Comparison of ENCODE assay signal across 19 cellular contexts in genomic region chr17:64354396-64354795, GRCh38. TPM values are rescaled to one million over a fixed set of nuclear protein-coding genes. Genes with fewer than 3 reads are reported as not detected.
DNase-seq lines count a peak whose midpoint lies in the region; FAIRE-seq and TF ChIP-seq lines count a peak whose summit lies in the region.
"Had no signal": no experiment of that assay in that cellular context is flagged by ENCODE, and none has a peak within 500 bp of the region (broad histone marks: within the 10 kb centered on the region; RNA-seq: fewer than 3 reads in every experiment).

No MANE protein-coding gene starts in this region.

- peaks cover 0 to 2% (median 0%) of the 10 kb centered on the region in 7 donors for H3K9me3 Mint-ChIP-seq in CD14-positive monocyte
- H3K9me3 Mint-ChIP-seq in astrocyte (ENCODE audit: unreplicated experiment) = no peaks in the 10 kb centered on the region
- H3K9me3 Mint-ChIP-seq: central memory CD8-positive, alpha-beta T cell; endodermal cell had no signal

- H3K27ac Mint-ChIP-seq in CD14-positive monocyte = peak overlapping the region in 4 of 7 donors; percentile 28 to 73 (median 56)
- no peak overlapping the region for H3K27ac Mint-ChIP-seq in astrocyte (ENCODE audit: unreplicated experiment)
- H3K27ac Mint-ChIP-seq: endodermal cell had no signal

- FAIRE-seq in astrocyte (lab: Jason Lieb, UNC) = no peak
- FAIRE-seq: H1 had no signal

- H3K36me3 ChIP-seq in astrocyte (ENCODE audit: insufficient read depth, low read length) = no peaks in the 10 kb centered on the region
- H3K36me3 ChIP-seq: adrenal gland, tibial nerve had no signal

- H3K9me3 ChIP-seq in astrocyte (ENCODE audit: insufficient read depth, low read depth, low read length) = no peaks in the 10 kb centered on the region
- H3K9me3 ChIP-seq: adrenal gland, spleen, tibial nerve had no signal

- no peak overlapping the region for H3K4me3 ChIP-seq in astrocyte (ENCODE audit: insufficient read depth, low read depth, low read length)
- H3K4me3 ChIP-seq: adrenal gland, spleen, tibial nerve had no signal

- peaks cover 34% of the 10 kb centered on the region for H3K4me1 ChIP-seq in astrocyte (ENCODE audit: insufficient read depth, low read length)

- H3K9ac ChIP-seq in astrocyte (ENCODE audit: low read length) = no peak overlapping the region

- no peaks in the 10 kb centered on the region for H4K20me1 ChIP-seq in astrocyte (ENCODE audit: insufficient read depth, low read length)

- peaks cover 3% of the 10 kb centered on the region for H3K27me3 ChIP-seq in astrocyte (ENCODE audit: insufficient read depth, low read length)
- H3K27me3 ChIP-seq: adrenal gland, spleen, tibial nerve had no signal

- H3K27ac ChIP-seq in astrocyte (ENCODE audit: low read depth, low read length) = no peak overlapping the region

- H3K27me3 Mint-ChIP-seq in CD14-positive monocyte (ENCODE audit: low read depth in 3 of 3) = no peaks in the 10 kb centered on the region
- H3K27me3 Mint-ChIP-seq in astrocyte (ENCODE audit: low read depth, unreplicated experiment) = peaks cover 8% of the 10 kb centered on the region
- H3K27me3 Mint-ChIP-seq: B cell; central memory CD8-positive, alpha-beta T cell had no signal

- H3K4me3 Mint-ChIP-seq in CD14-positive monocyte (no peak overlapping the region), astrocyte (ENCODE audit: unreplicated experiment) (no peak overlapping the region)
- H3K4me3 Mint-ChIP-seq: B cell; central memory CD8-positive, alpha-beta T cell; endodermal cell had no signal

- intact Hi-C loops in CD14-positive monocyte (cut with micrococcal nuclease) = no loop called here

- in situ Hi-C loops in GM13976 (cut with MboI; ENCODE audit: low sequenced_read_pairs, unreplicated experiment) = no loop called here

- H3K4me1 Mint-ChIP-seq in CD14-positive monocyte = peaks cover 23% of the 10 kb centered on the region
- H3K4me1 Mint-ChIP-seq in astrocyte (ENCODE audit: low read depth, unreplicated experiment) = peaks cover 12% of the 10 kb centered on the region
- H3K4me1 Mint-ChIP-seq: B cell; central memory CD8-positive, alpha-beta T cell; endodermal cell had no signal

- no peak overlapping the region for H3K4me2 ChIP-seq in astrocyte (ENCODE audit: low read length)

- no peaks in the 10 kb centered on the region for H3K79me2 ChIP-seq in astrocyte (ENCODE audit: insufficient read depth, low read length)

- DNase-seq in CD14-positive monocyte (ENCODE audit: low spot score) (no peak), D341Med (ENCODE audit: low spot score) (peak; percentile 13), astrocyte (ENCODE audit: low read depth) (peak; percentile 58), mesenteric fat pad (ENCODE audit: low spot score) (peak; percentile 22), NCI-H187 treated with DMSO at 0.1 percent for 48 hours (lab: John Stamatoyannopoulos, UW) (no peak), GM13976 (ENCODE audit: low spot score) (no peak), NCI-H1930 (lab: John Stamatoyannopoulos, UW) (no peak)
- DNase-seq: activated CD4-positive, alpha-beta T cell treated with anti-CD3 and anti-CD28 coated beads, Interleukin-2, amount 50 U/mL, for 1 hour; activated T-cell treated with anti-CD3 and anti-CD28 coated beads, Interleukin-2, amount 50 U/mL, for 1 hour; adrenal gland; endodermal cell; NCI-H2081; NCI-H526; spleen had no signal

- H3K36me3 Mint-ChIP-seq in CD14-positive monocyte = peaks cover 90 to 97% of the 10 kb centered on the region in 2 donors
- H3K36me3 Mint-ChIP-seq in astrocyte (ENCODE audit: low read depth, unreplicated experiment) = no peaks in the 10 kb centered on the region

- no peak overlapping the region for H2AFZ ChIP-seq in astrocyte (ENCODE audit: low read depth, low read length)

- TF ChIP-seq CTCF in CD14-positive monocyte (IDR thresholded peaks at IDR 0.05) (no peak), astrocyte (IDR thresholded peaks at IDR 0.05; ENCODE audit: insufficient read depth, low read depth, low read length) (no peak), GM13976 (IDR thresholded peaks at IDR 0.05; ENCODE audit: borderline replicate concordance, control extremely low read depth, extremely low read depth, insufficient read depth, missing control alignments) (no peak)

RNA-seq across cellular contexts. Expression of gene PECAM1, which starts 36.3 kb away (rescaled TPM):
- polyA plus RNA-seq in CD14-positive monocyte = 100 to 1,000 TPM; 205 to 342 TPM
- total RNA-seq in astrocyte (0.02 and 0.05 TPM in 2 replicates), mesenteric fat pad (367 TPM)
- total RNA-seq: IMR-90 had no signal
- polyA plus RNA-seq: IMR-90 had no signal

Comparison
In these comparisons a context has a peak if more than half of its experiments do, and no peak if none do; other contexts are left out.
1. DNase-seq: peak in D341Med (single experiment), astrocyte (single experiment) and mesenteric fat pad (single experiment); none in CD14-positive monocyte (single experiment), NCI-H187 treated with DMSO at 0.1 percent for 48 hours (single experiment), GM13976 (single experiment) and NCI-H1930 (0 of 2).
2. RNA of gene PECAM1, which starts 36.3 kb away (total RNA-seq): 367 TPM in mesenteric fat pad (single experiment); 0.02 to 0.05 TPM in astrocyte; every median in the first group is over 100 times any median in the second.